Comparison of ENCODE assay signal across 1 cellular context in the genomic region with DNA sequence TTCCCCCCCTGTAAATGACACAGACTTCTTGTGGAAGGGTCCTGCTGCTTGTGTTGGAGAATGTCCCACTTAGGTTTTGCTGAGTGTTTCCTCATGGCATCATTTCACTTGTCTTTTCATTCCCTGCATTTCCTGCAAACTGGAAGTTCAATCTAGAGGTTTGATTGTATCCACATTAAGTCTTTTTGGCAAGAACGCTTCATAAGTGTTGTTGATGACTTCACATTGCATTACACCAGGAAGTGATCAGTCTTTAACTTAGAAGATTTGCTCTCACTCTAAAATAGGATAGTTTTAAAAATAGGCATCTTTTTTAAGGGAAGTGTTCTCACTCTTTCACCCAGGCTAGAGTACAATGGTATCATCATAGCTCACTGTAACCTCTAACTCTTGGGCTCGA.
TF ChIP-seq lines count a peak whose summit lies in the region.

No MANE protein-coding gene starts in this region.

TF ChIP-seq in GM12878, 131 proteins besides CTCF, POLR2A, EP300 and RAD21:
- TF ChIP-seq RCOR1 (conservative IDR thresholded peaks at IDR 0.05; ENCODE audit: low read depth, low read length) (no peak), RB1 (IDR thresholded peaks at IDR 0.05; ENCODE audit: borderline replicate concordance) (no peak), LARP7 (IDR thresholded peaks at IDR 0.05) (no peak), FOXM1 (IDR thresholded peaks at IDR 0.05; ENCODE audit: low read depth, low read length) (no peak), KDM1A (IDR thresholded peaks at IDR 0.05; ENCODE audit: borderline replicate concordance) (no peak), MEF2A (IDR thresholded peaks at IDR 0.05; ENCODE audit: insufficient read depth, low read depth, low read length) (no peak), CREB1 (IDR thresholded peaks at IDR 0.05; ENCODE audit: low read depth) (no peak), ZNF622 (IDR thresholded peaks at IDR 0.05) (no peak), ZSCAN29 (IDR thresholded peaks at IDR 0.05) (no peak), PAX5 (IDR thresholded peaks at IDR 0.05; ENCODE audit: borderline replicate concordance, low read depth, low read length) (no peak), NFIC (IDR thresholded peaks at IDR 0.05; ENCODE audit: low read depth, low read length) (no peak), POU2F2 (IDR thresholded peaks at IDR 0.05; ENCODE audit: borderline replicate concordance, low read depth, low read length) (no peak), POLR2AphosphoS5 (IDR thresholded peaks at IDR 0.05; ENCODE audit: low read length) (no peak)
- TF ChIP-seq, protein P1, sequence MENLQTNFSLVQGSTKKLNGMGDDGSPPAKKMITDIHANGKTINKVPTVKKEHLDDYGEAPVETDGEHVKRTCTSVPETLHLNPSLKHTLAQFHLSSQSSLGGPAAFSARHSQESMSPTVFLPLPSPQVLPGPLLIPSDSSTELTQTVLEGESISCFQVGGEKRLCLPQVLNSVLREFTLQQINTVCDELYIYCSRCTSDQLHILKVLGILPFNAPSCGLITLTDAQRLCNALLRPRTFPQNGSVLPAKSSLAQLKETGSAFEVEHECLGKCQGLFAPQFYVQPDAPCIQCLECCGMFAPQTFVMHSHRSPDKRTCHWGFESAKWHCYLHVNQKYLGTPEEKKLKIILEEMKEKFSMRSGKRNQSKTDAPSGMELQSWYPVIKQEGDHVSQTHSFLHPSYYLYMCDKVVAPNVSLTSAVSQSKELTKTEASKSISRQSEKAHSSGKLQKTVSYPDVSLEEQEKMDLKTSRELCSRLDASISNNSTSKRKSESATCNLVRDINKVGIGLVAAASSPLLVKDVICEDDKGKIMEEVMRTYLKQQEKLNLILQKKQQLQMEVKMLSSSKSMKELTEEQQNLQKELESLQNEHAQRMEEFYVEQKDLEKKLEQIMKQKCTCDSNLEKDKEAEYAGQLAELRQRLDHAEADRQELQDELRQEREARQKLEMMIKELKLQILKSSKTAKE (IDR thresholded peaks at IDR 0.05; ENCODE audit: low read depth, poor library complexity, severe bottlenecking), result no peak
- TF ChIP-seq, protein P2, sequence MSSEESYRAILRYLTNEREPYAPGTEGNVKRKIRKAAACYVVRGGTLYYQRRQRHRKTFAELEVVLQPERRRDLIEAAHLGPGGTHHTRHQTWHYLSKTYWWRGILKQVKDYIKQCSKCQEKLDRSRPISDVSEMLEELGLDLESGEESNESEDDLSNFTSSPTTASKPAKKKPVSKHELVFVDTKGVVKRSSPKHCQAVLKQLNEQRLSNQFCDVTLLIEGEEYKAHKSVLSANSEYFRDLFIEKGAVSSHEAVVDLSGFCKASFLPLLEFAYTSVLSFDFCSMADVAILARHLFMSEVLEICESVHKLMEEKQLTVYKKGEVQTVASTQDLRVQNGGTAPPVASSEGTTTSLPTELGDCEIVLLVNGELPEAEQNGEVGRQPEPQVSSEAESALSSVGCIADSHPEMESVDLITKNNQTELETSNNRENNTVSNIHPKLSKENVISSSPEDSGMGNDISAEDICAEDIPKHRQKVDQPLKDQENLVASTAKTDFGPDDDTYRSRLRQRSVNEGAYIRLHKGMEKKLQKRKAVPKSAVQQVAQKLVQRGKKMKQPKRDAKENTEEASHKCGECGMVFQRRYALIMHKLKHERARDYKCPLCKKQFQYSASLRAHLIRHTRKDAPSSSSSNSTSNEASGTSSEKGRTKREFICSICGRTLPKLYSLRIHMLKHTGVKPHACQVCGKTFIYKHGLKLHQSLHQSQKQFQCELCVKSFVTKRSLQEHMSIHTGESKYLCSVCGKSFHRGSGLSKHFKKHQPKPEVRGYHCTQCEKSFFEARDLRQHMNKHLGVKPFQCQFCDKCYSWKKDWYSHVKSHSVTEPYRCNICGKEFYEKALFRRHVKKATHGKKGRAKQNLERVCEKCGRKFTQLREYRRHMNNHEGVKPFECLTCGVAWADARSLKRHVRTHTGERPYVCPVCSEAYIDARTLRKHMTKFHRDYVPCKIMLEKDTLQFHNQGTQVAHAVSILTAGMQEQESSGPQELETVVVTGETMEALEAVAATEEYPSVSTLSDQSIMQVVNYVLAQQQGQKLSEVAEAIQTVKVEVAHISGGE (CRISPR knock-in tag; IDR thresholded peaks at IDR 0.05), result no peak
- TF ChIP-seq, protein P3, sequence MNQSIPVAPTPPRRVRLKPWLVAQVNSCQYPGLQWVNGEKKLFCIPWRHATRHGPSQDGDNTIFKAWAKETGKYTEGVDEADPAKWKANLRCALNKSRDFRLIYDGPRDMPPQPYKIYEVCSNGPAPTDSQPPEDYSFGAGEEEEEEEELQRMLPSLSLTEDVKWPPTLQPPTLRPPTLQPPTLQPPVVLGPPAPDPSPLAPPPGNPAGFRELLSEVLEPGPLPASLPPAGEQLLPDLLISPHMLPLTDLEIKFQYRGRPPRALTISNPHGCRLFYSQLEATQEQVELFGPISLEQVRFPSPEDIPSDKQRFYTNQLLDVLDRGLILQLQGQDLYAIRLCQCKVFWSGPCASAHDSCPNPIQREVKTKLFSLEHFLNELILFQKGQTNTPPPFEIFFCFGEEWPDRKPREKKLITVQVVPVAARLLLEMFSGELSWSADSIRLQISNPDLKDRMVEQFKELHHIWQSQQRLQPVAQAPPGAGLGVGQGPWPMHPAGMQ (IDR thresholded peaks at IDR 0.05; ENCODE audit: borderline replicate concordance), result no peak
- TF ChIP-seq, protein P4, sequence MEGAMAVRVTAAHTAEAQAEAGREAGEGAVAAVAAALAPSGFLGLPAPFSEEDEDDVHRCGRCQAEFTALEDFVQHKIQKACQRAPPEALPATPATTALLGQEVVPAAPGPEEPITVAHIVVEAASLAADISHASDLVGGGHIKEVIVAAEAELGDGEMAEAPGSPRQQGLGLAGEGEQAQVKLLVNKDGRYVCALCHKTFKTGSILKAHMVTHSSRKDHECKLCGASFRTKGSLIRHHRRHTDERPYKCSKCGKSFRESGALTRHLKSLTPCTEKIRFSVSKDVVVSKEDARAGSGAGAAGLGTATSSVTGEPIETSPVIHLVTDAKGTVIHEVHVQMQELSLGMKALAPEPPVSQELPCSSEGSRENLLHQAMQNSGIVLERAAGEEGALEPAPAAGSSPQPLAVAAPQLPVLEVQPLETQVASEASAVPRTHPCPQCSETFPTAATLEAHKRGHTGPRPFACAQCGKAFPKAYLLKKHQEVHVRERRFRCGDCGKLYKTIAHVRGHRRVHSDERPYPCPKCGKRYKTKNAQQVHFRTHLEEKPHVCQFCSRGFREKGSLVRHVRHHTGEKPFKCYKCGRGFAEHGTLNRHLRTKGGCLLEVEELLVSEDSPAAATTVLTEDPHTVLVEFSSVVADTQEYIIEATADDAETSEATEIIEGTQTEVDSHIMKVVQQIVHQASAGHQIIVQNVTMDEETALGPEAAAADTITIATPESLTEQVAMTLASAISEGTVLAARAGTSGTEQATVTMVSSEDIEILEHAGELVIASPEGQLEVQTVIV (IDR thresholded peaks at IDR 0.05; ENCODE audit: borderline replicate concordance, partially characterized antibody), result no peak
